Comparison of ENCODE assay signal across 1 cellular context in genomic region chr6:125986295-125986955, GRCh38.
TF ChIP-seq lines count a peak whose summit lies in the region.

TRMT11 (plus strand) TSS chr6:125986540; CDS start chr6:125986551, 11 bp downstream.

TF ChIP-seq in neural cell, 6 proteins besides CTCF, POLR2A, EP300 and RAD21:
- TF ChIP-seq REST (IDR thresholded peaks at IDR 0.05; ENCODE audit: borderline replicate concordance) = peak; percentile 78
- TF ChIP-seq POLR2AphosphoS5 (IDR thresholded peaks at IDR 0.05) = peak; percentile 77
- no peak for TF ChIP-seq EZH2 (IDR thresholded peaks at IDR 0.05; ENCODE audit: borderline replicate concordance, insufficient read depth, low read length, poor library complexity, severe bottlenecking)
- peak; percentile 95 for TF ChIP-seq MXI1 (conservative IDR thresholded peaks at IDR 0.05; ENCODE audit: poor library complexity, severe bottlenecking)
- TF ChIP-seq TAF1 (IDR thresholded peaks at IDR 0.05; ENCODE audit: low read depth) = peak; percentile 92
- TF ChIP-seq SMC3 (conservative IDR thresholded peaks at IDR 0.05; ENCODE audit: poor library complexity) = no peak
TF ChIP-seq in neural cell: peak in this region for 4.
